Comparison of ENCODE assay signal across 8 cellular contexts in genomic region chr17:35578195-35578928, GRCh38. TPM values are rescaled to one million over a fixed set of nuclear protein-coding genes. Genes with fewer than 3 reads are reported as not detected.
DNase-seq lines count a peak whose midpoint lies in the region; ATAC-seq and TF ChIP-seq lines count a peak whose summit lies in the region.

TSS of gene PEX12 (minus strand) at chr17:35578571. CDS start at chr17:35578021, 550 bp downstream.

- intact Hi-C loops in A673 (cut with micrococcal nuclease; ENCODE audit: unreplicated experiment): no loop called here

- no peak for TF ChIP-seq CTCF in A673 (conservative IDR thresholded peaks at IDR 0.05; ENCODE audit: low read depth, low read length)

- peaks cover 3% of the 10 kb centered on the region for H3K36me3 ChIP-seq in A673 (ENCODE audit: insufficient read depth, low read length, poor library complexity, severe bottlenecking)

- CTCF ChIA-PET in A673 (lab: Charles Lee): interaction anchor here (1.5 kb wide), 1 partner anchor 10 kb away, joined by 3 read pairs; no protein-coding TSS in a partner anchor

- H3K9me3 ChIP-seq in A673 (ENCODE audit: low read depth, low read length, poor library complexity, severe bottlenecking): no peaks in the 10 kb centered on the region

- ATAC-seq in GM18909 (IDR thresholded peaks at IDR 0.05; ENCODE audit: poor library complexity, unreplicated experiment): peak; percentile 82
- ATAC-seq in HG03196 (IDR thresholded peaks at IDR 0.05; ENCODE audit: unreplicated experiment): peak; percentile 81

- BruUV-seq in A673 (replicated peaks; lab: Mats Ljungman, UMichigan): no TSS peak

- POLR2A ChIA-PET in A673 (lab: Charles Lee; ENCODE audit: low non-redundant PET): no interaction called here

- DNase-seq in A673 (ENCODE audit: low spot score) (peak; percentile 84), NCI-H345 (lab: John Stamatoyannopoulos, UW) (peak; percentile 89), cerebellar cortex (ENCODE audit: low spot score) (peak; percentile 98), islet precursor cell (peak; percentile 93)
- DNase-seq in activated CD4-positive, CD25-positive, alpha-beta regulatory T cell (lab: John Stamatoyannopoulos, UW): peak; percentile 66 to 83 (median 75)
- DNase-seq in stimulated activated CD4-positive, alpha-beta T cell treated with anti-CD3 and anti-CD28 coated beads, Interleukin-12 subunit alpha, Interleukin-12 subunit beta, amount 100 ng/mL, for 4 hours: peak; percentile 79

- peak within 1 kb of the TSS; percentile 64 for H3K4me3 ChIP-seq in A673 (ENCODE audit: low read depth, low read length, poor library complexity, severe bottlenecking)

- no peaks in the 10 kb centered on the region for H3K27me3 ChIP-seq in A673 (replicated peaks; ENCODE audit: insufficient read depth, low read depth, low read length, poor library complexity)

- H3K4me1 ChIP-seq in A673 (ENCODE audit: insufficient read depth, low read length, poor library complexity, severe bottlenecking): peaks cover 3% of the 10 kb centered on the region

- peak within 1 kb of the TSS; percentile 77 for H3K27ac ChIP-seq in A673 (ENCODE audit: low read depth, low read length, poor library complexity, severe bottlenecking)

RNA-seq across cellular contexts. Expression of gene PEX12, which starts in this region (rescaled TPM):
- total RNA-seq in A673 (2021): 2.5 and 3.2 TPM in 2 replicates

Comparison
In these comparisons a context has a peak if more than half of its experiments do, and no peak if none do; other contexts are left out.
1. Peak in every context shown above with its lines: DNase-seq, ATAC-seq, H3K4me3 ChIP-seq and H3K27ac ChIP-seq.